Comparison of ENCODE assay signal across 8 cellular contexts in the genomic region with DNA sequence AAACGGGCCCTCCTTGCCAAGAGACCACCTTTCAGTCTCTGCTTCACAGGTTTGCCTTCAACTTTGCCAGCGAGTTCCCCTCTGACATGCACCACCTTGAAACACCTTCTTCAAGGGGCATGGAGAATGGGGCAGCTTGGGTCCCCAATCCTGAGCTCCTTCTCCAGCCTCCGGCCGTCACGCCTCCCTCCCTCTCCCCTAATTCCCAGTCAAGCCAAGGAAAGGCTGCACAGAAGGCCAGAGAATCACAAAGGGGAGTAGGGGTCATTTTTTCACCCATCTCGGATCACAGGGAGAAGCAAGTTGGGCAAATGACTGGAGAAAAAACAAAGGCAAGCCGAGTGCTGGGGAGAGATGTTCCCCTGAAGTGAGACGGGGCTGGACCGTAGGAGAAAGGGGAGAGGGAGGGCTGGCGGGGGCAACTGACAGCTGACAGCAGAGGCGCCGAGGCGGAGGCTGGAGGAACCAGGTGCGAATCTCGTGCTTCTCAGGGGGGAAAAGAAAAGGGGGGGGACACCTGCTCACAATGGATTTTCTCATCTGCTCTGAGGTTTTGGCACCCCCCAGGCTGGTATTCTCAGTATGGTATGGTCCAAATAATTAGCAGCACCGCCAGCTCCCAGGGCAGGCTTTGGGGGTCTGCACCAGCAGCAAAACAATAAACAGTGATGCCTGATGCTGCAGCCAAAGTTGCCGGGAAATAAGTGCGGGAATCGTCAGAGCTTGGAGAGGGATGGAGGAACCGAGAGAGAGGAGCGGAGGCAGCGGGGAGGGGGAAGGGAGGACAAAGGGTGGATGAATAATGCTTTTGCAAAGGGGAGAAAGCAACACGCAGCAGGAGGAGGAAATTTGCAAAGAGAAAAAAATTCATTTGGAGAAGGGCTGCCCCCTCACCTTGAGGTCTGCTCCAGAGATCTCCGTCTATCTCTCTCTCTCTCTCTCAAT. TPM values are rescaled to one million over a fixed set of nuclear protein-coding genes. Genes with fewer than 3 reads are reported as not detected.
A peak's percentile ranks its signal among the peaks of the same experiment; 100 is the strongest.
DNase-seq lines count a peak whose midpoint lies in the region; ATAC-seq, FAIRE-seq and TF ChIP-seq lines count a peak whose summit lies in the region.
"Had no signal": no experiment of that assay in that cellular context is flagged by ENCODE, and none has a peak within 500 bp of the region (broad histone marks: within the 10 kb centered on the region; RNA-seq: fewer than 3 reads in every experiment).

No MANE protein-coding gene starts in this region.

- no peak for TF ChIP-seq CTCF in foreskin keratinocyte (conservative IDR thresholded peaks at IDR 0.05)

- peaks cover 41% of the 10 kb centered on the region for H3K27me3 Mint-ChIP-seq in activated CD4-positive, alpha-beta memory T cell treated with anti-CD3 and anti-CD28 coated beads for 36 hours

- peak overlapping the region; percentile 73 for H3K4me3 Mint-ChIP-seq in activated CD4-positive, alpha-beta memory T cell treated with anti-CD3 and anti-CD28 coated beads for 36 hours

- POLR2A ChIA-PET in activated CD4-positive, alpha-beta memory T cell treated with anti-CD3 and anti-CD28 coated beads for 36 hours (lab: Charles Lee), result interaction anchor here (1.0 to 1.6 kb wide), 3 partner anchors 9 to 19 kb away, joined by 3 to 4 read pairs (median 3); a partner anchor contains a TSS

- FAIRE-seq in GM12892 (lab: Jason Lieb, UNC), result no peak

- no peaks in the 10 kb centered on the region for H3K9me3 ChIP-seq in HUES48 (ENCODE audit: control insufficient read depth, insufficient read depth, low read length)

- no peaks in the 10 kb centered on the region for H3K36me3 ChIP-seq in HUES48 (ENCODE audit: control insufficient read depth, insufficient read depth, low read length)
- H3K36me3 ChIP-seq: SJSA1 had no signal

- peak; percentile 11 for ATAC-seq in foreskin keratinocyte

- H3K4me3 ChIP-seq in HUES48 (ENCODE audit: low read depth, low read length), result peak overlapping the region; percentile 55
- H3K4me3 ChIP-seq in skeletal muscle cell (ENCODE audit: low read depth, low read length), result peak overlapping the region; percentile 59
- H3K4me3 ChIP-seq: SJSA1 had no signal

- H3K36me3 Mint-ChIP-seq in activated CD4-positive, alpha-beta memory T cell treated with anti-CD3 and anti-CD28 coated beads for 36 hours, result no peaks in the 10 kb centered on the region

- H3K27me3 ChIP-seq in HUES48 (ENCODE audit: control insufficient read depth, insufficient read depth, low read length) (peaks cover 19% of the 10 kb centered on the region), foreskin keratinocyte (peaks cover 42% of the 10 kb centered on the region)

- CTCF ChIA-PET in activated CD4-positive, alpha-beta memory T cell treated with anti-CD3 and anti-CD28 coated beads for 36 hours (lab: Charles Lee), result interaction anchor here (0.5 to 1.6 kb wide), 4 partner anchors 74 to 820 kb away, joined by 3 to 9 read pairs (median 4); a partner anchor contains a TSS

- intact Hi-C loops in activated CD4-positive, alpha-beta memory T cell treated with anti-CD3 and anti-CD28 coated beads for 36 hours (cut with micrococcal nuclease), result loop anchor here (5.0 kb wide), 1 partner anchor 312 kb away; a partner anchor contains a TSS

- H3K4me1 Mint-ChIP-seq in activated CD4-positive, alpha-beta memory T cell treated with anti-CD3 and anti-CD28 coated beads for 36 hours (ENCODE audit: low read depth), result peaks cover 40% of the 10 kb centered on the region

- H3K9ac ChIP-seq in HUES48 (ENCODE audit: low read depth, low read length), result no peak overlapping the region

- H3K9me3 Mint-ChIP-seq in activated CD4-positive, alpha-beta memory T cell treated with anti-CD3 and anti-CD28 coated beads for 36 hours, result no peaks in the 10 kb centered on the region

- peak overlapping the region; percentile 80 for H3K27ac ChIP-seq in HUES48 (ENCODE audit: low read depth, low read length)
- no peak overlapping the region for H3K27ac ChIP-seq in foreskin keratinocyte
- H3K27ac ChIP-seq: SJSA1 had no signal

- DNase-seq in activated CD4-positive, alpha-beta memory T cell treated with anti-CD3 and anti-CD28 coated beads for 36 hours, result peak; percentile 50
- DNase-seq in foreskin keratinocyte (no peak), skeletal muscle cell (ENCODE audit: low read depth) (no peak), NCI-H2029 (lab: John Stamatoyannopoulos, UW) (no peak), NCI-H345 (lab: John Stamatoyannopoulos, UW) (no peak), GM12892 (ENCODE audit: insufficient read length) (no peak)

- H3K4me1 ChIP-seq in HUES48 (ENCODE audit: control insufficient read depth, insufficient read depth, low read length), result peaks cover 62% of the 10 kb centered on the region
- H3K4me1 ChIP-seq in foreskin keratinocyte, result no peaks in the 10 kb centered on the region

- H3K27ac Mint-ChIP-seq in activated CD4-positive, alpha-beta memory T cell treated with anti-CD3 and anti-CD28 coated beads for 36 hours, result no peak overlapping the region

- TF ChIP-seq POLR2A in GM12892 (IDR thresholded peaks at IDR 0.05; ENCODE audit: low read depth, low read length), result no peak

RNA-seq across cellular contexts. Expression of a gene that starts 0.6 kb away (rescaled TPM):
- total RNA-seq in activated CD4-positive, alpha-beta memory T cell treated with anti-CD3 and anti-CD28 coated beads for 36 hours, result under 1 TPM; 0.43 to 0.73 TPM
- not detected in 2 replicates for total RNA-seq in foreskin keratinocyte
- polyA plus RNA-seq in foreskin keratinocyte, result not detected in 2 replicates
- 0.49 TPM for polyA plus RNA-seq in GM12892 (2012; ENCODE audit: missing spikeins)
- total RNA-seq: SJSA1 had no signal

RNA-seq across cellular contexts. Expression of a gene that starts 8.5 kb away (rescaled TPM):
- total RNA-seq in activated CD4-positive, alpha-beta memory T cell treated with anti-CD3 and anti-CD28 coated beads for 36 hours, result 10 to 100 TPM; 13.9 to 15.2 TPM
- total RNA-seq in foreskin keratinocyte, result 22.4 and 23.7 TPM in 2 replicates
- polyA plus RNA-seq in foreskin keratinocyte, result 18.9 and 21.6 TPM in 2 replicates
- polyA plus RNA-seq in GM12892 (2012; ENCODE audit: missing spikeins), result 19.3 TPM

RNA-seq across cellular contexts. Expression of a gene that starts 18.9 kb away (rescaled TPM):
- total RNA-seq in activated CD4-positive, alpha-beta memory T cell treated with anti-CD3 and anti-CD28 coated beads for 36 hours, result 10 to 100 TPM; 56.8 to 65.5 TPM
- 63.0 and 67.9 TPM in 2 replicates for total RNA-seq in foreskin keratinocyte
- 41.0 and 45.1 TPM in 2 replicates for polyA plus RNA-seq in foreskin keratinocyte
- polyA plus RNA-seq in GM12892 (2012; ENCODE audit: missing spikeins), result 23.5 TPM

RNA-seq across cellular contexts. Expression of a gene that starts 51.6 kb away (rescaled TPM):
- total RNA-seq in activated CD4-positive, alpha-beta memory T cell treated with anti-CD3 and anti-CD28 coated beads for 36 hours, result under 1 TPM in 1 of 2 experiments, not detected in 1; 0.43 TPM
- total RNA-seq in foreskin keratinocyte, result 13.0 and 14.1 TPM in 2 replicates
- 21.7 and 23.2 TPM in 2 replicates for polyA plus RNA-seq in foreskin keratinocyte
- polyA plus RNA-seq in GM12892 (2012; ENCODE audit: missing spikeins), result not detected
- total RNA-seq: SJSA1 had no signal
